9 cellular contexts compared by ENCODE assay signal in the genomic region with DNA sequence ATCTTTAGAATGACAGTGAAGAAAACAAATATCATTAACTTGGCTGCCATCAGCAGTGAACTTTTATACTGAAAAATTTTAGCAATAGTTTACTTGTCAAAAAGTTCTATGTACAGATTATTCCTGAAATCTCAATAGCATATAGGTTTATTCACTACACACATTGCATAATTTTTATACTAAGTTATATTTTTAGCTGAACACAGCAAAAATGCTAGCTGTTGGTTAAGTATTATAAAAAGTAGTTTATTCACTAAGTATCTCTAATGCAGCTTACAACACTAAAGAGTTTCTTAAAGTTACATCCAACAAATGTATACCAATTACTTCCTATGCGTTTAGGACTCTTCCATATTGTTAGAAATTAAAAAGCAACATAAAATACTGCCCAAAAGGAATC.
"Had no signal": no experiment of that assay in that cellular context is flagged by ENCODE, and none has a peak within 500 bp of the region (broad histone marks: within the 10 kb centered on the region; RNA-seq: fewer than 3 reads in every experiment).

No MANE protein-coding gene starts in this region.

- H3K36me3 ChIP-seq: HAP-1 had no signal

- ATAC-seq: HCT116 had no signal

- H3K4me2 ChIP-seq: KMS-11 had no signal

- H3K4me3 ChIP-seq: GM23248, HAP-1 had no signal

- H3K27ac ChIP-seq: GM23248, KMS-11 had no signal

- DNase-seq: GM23248, GOT3, H7, Karpas-422, KBM-7 had no signal

- FAIRE-seq: HTR-8/SVneo had no signal

- H2AFZ ChIP-seq: GM23248 had no signal

- H3K9ac ChIP-seq: GM23248, KMS-11 had no signal

- H3K9me3 ChIP-seq: HAP-1 had no signal
